3 cellular contexts compared by ENCODE assay signal in the genomic region with DNA sequence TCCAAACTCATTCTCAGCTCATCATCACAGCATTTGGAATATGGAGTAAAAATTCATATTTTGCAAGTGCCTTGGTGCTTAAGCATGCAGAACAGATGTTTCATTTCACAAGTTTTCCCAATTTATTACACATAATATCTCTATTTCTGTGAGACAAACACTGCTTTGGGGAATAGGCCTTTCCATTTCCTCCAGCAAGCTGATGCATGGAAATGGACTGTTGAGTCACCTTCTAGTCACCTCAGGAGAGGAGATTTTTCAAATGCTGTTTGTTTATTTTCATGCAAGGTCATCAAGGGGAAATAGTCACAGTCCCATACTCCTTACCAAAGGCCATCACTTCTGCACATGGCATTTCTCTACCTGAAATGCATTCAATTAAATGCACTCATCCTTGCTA. TPM values are rescaled to one million over a fixed set of nuclear protein-coding genes. Genes with fewer than 3 reads are reported as not detected.
"Had no signal": no experiment of that assay in that cellular context is flagged by ENCODE, and none has a peak within 500 bp of the region (broad histone marks: within the 10 kb centered on the region; RNA-seq: fewer than 3 reads in every experiment).

No MANE protein-coding gene starts in this region.

RNA-seq across cellular contexts. Expression of a gene that starts 48.5 kb away (rescaled TPM):
- total RNA-seq: NCI-H460; Right ventricle myocardium superior; T-helper 1 cell treated with Interleukin-12 subunit alpha and Interleukin-12 subunit beta and Interleukin-4 antibody, amounts not matched to agents 30 ng/mL and 1 ng/mL, for 36 hours had no signal
